Comparison of ENCODE assay signal across 9 cellular contexts in the genomic region with DNA sequence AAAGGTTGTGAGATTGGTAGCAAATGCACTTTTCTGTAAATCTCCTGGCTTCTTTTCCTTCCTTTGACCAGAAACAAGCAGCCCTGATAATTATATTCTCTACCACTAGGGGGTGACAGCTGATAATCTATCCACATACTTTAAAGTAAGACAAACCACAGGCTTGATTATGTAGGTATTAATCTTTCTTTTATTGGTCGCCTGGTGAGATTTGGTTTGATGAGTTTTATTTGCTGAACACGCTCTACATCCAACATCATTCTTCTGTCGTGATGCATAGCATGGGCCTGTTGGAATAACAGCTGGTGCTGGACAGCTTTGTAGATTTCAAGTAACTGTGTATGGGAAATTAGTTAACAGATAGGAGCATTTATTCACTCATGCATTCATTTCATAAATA.
DNase-seq lines count a peak whose midpoint lies in the region; ATAC-seq and TF ChIP-seq lines count a peak whose summit lies in the region.
"Had no signal": no experiment of that assay in that cellular context is flagged by ENCODE, and none has a peak within 500 bp of the region (broad histone marks: within the 10 kb centered on the region; RNA-seq: fewer than 3 reads in every experiment).

No MANE protein-coding gene starts in this region.

- H3K14ac ChIP-seq in H9 (ENCODE audit: insufficient read depth, low read length) = no peak overlapping the region

- H2BK5ac ChIP-seq in H9 (ENCODE audit: insufficient read length, low read length) = no peak overlapping the region

- peak; percentile 81 for TF ChIP-seq CTCF in H9 (conservative IDR thresholded peaks at IDR 0.05)
- TF ChIP-seq CTCF in spleen (IDR thresholded peaks at IDR 0.05 in 8 of 11, conservative IDR thresholded peaks at IDR 0.05 in 3 of 11) = peak; percentile 47 to 83 (median 72)

- H4K20me1 ChIP-seq in H9 (ENCODE audit: control insufficient read depth, insufficient read depth, insufficient read length) = no peaks in the 10 kb centered on the region

- H3K18ac ChIP-seq in H9 (ENCODE audit: insufficient read length, low read depth, low read length) = no peak overlapping the region

- no CpG with 5 or more reads among the region's 3 CpGs for WGBS in H9 (ENCODE audit: extremely low coverage, insufficient read length, low lambda C conversion rate)
- 7 to 14% (median 12%) methylated on average over 3 of the region's 3 CpGs for WGBS in spleen, 5 donors

- H3K9me3 ChIP-seq in H9 (ENCODE audit: control insufficient read depth, low read depth, low read length) = no peaks in the 10 kb centered on the region
- H3K9me3 ChIP-seq in spleen = no peaks in the 10 kb centered on the region

- H3K4me2 ChIP-seq in H9 (ENCODE audit: insufficient read depth, insufficient read length, low read length) = no peak overlapping the region

- H3K56ac ChIP-seq in H9 (ENCODE audit: insufficient read length, low read depth, low read length) = no peak overlapping the region

- no peaks in the 10 kb centered on the region for H3K23me2 ChIP-seq in H9 (ENCODE audit: insufficient read length, low read depth, low read length, poor library complexity, severe bottlenecking)

- no peak overlapping the region for H3K27ac Mint-ChIP-seq in H9
- H3K27ac Mint-ChIP-seq: activated naive CD4-positive, alpha-beta T cell treated with anti-CD3 and anti-CD28 coated beads, Interleukin-2, amount 50 U/mL, for 72 hours had no signal

- no peak overlapping the region for H2BK15ac ChIP-seq in H9 (ENCODE audit: low read depth, low read length)

- no peaks in the 10 kb centered on the region for H3K36me3 ChIP-seq in spleen

- no peak overlapping the region for H3K23ac ChIP-seq in H9 (ENCODE audit: insufficient read length, low read depth, low read length)

- no peak overlapping the region for H3T11ph ChIP-seq in H9 (ENCODE audit: low read length)

- no peaks in the 10 kb centered on the region for H3K79me2 ChIP-seq in H9 (ENCODE audit: insufficient read depth, low read length)

- no peak for TF ChIP-seq POLR2A in spleen (IDR thresholded peaks at IDR 0.05)

- no peak overlapping the region for H2AFZ ChIP-seq in H9 (ENCODE audit: low read length)

- H2BK20ac ChIP-seq in H9 (ENCODE audit: low read depth, low read length, poor library complexity, severe bottlenecking) = no peak overlapping the region

- peaks cover 7% of the 10 kb centered on the region; the same call in 1 of the 2 replicates for H3K27me3 Mint-ChIP-seq in H9 (ENCODE audit: low read depth)

- no peak overlapping the region; a peak in 1 of 5 replicates for H3K4me3 Mint-ChIP-seq in H9

- H3K9me3 Mint-ChIP-seq in H9 = no peaks in the 10 kb centered on the region
- H3K9me3 Mint-ChIP-seq: activated naive CD4-positive, alpha-beta T cell treated with anti-CD3 and anti-CD28 coated beads, Interleukin-2, amount 50 U/mL, for 72 hours had no signal

- H3K27ac ChIP-seq in H9 (ENCODE audit: insufficient read length, low read depth, low read length) (no peak overlapping the region), spleen (no peak overlapping the region)

- H2BK12ac ChIP-seq in H9 (ENCODE audit: insufficient read length, low read depth, low read length) = no peak overlapping the region

- no peak overlapping the region for H4K91ac ChIP-seq in H9 (ENCODE audit: insufficient read length, low read depth, low read length)

- H2BK120ac ChIP-seq in H9 (ENCODE audit: low read depth, low read length, poor library complexity, severe bottlenecking) = no peak overlapping the region

- no peaks in the 10 kb centered on the region for H3K4me1 ChIP-seq in H9 (ENCODE audit: insufficient read depth, low read length)
- peaks cover 0 to 6% (median 0%) of the 10 kb centered on the region in 6 donors for H3K4me1 ChIP-seq in spleen

- no peak overlapping the region for H3K9ac ChIP-seq in H9 (ENCODE audit: extremely low read depth, insufficient read length, low read length)

- intact Hi-C loops in spleen (cut with DNase I; ENCODE audit: low total_unique reads) = no loop called here

- H3K36me3 Mint-ChIP-seq in H9 (ENCODE audit: insufficient read depth in 1 of 3, low read depth in 3 of 3) = no peaks in the 10 kb centered on the region
- H3K36me3 Mint-ChIP-seq: activated naive CD4-positive, alpha-beta T cell treated with anti-CD3 and anti-CD28 coated beads, Interleukin-2, amount 50 U/mL, for 72 hours had no signal

- no peak for ATAC-seq in HG03139 (IDR thresholded peaks at IDR 0.05; ENCODE audit: unreplicated experiment)

- peak; percentile 31 for DNase-seq in NCI-H2171 treated with DMSO at 0.1 percent for 48 hours (lab: John Stamatoyannopoulos, UW)
- no peak for DNase-seq in NCI-H2171 (lab: John Stamatoyannopoulos, UW)
- no peak for DNase-seq in H9
- DNase-seq in NCI-H345 (lab: John Stamatoyannopoulos, UW) = peak; percentile 46
- peak; percentile 82 for DNase-seq in astrocyte of the hippocampus (ENCODE audit: low read depth, low spot score)
- DNase-seq in iPS-NIHi7 (ENCODE audit: extremely low spot score) = peak; percentile 53
- DNase-seq in spleen = no peak

- H2AK5ac ChIP-seq in H9 (ENCODE audit: insufficient read length, low read length) = no peak overlapping the region

- no peaks in the 10 kb centered on the region for H3K79me1 ChIP-seq in H9 (ENCODE audit: insufficient read depth, low read depth, low read length, poor library complexity, severe bottlenecking)

- peaks cover under 1 to 9% of the 10 kb centered on the region in 2 experiments; a peak in 3 of 4 replicates for H3K4me1 Mint-ChIP-seq in H9

- no peak overlapping the region for H4K5ac ChIP-seq in H9 (ENCODE audit: insufficient read length, low read depth, low read length)

- no peaks in the 10 kb centered on the region for H3K27me3 ChIP-seq in H9 (ENCODE audit: insufficient read depth, low read length)
- no peaks in the 10 kb centered on the region for H3K27me3 ChIP-seq in spleen (replicated peaks in 1 of 7)

- H3K4ac ChIP-seq in H9 (ENCODE audit: low read depth, low read length) = no peak overlapping the region

- no peak overlapping the region for H4K8ac ChIP-seq in H9 (replicated peaks; ENCODE audit: insufficient read length, low read depth, low read length)

- no peak overlapping the region for H3K4me3 ChIP-seq in spleen

Comparison
In these comparisons a context has a peak if more than half of its experiments do, and no peak if none do; other contexts are left out.
1. DNase-seq: peak in NCI-H2171 treated with DMSO at 0.1 percent for 48 hours (single experiment), NCI-H345 (single experiment), astrocyte of the hippocampus (single experiment) and iPS-NIHi7 (single experiment); none in NCI-H2171 (single experiment), H9 (single experiment) and spleen (single experiment).